8 cellular contexts compared by ENCODE assay signal in genomic region chr14:87805315-87805723, GRCh38.
DNase-seq lines count a peak whose midpoint lies in the region; ATAC-seq and TF ChIP-seq lines count a peak whose summit lies in the region.
"Had no signal": no experiment of that assay in that cellular context is flagged by ENCODE, and none has a peak within 500 bp of the region (broad histone marks: within the 10 kb centered on the region; RNA-seq: fewer than 3 reads in every experiment).

No MANE protein-coding gene starts in this region.

- H3K27ac Mint-ChIP-seq in activated CD8-positive, alpha-beta memory T cell treated with anti-CD3 and anti-CD28 coated beads, Interleukin-2, amount 10 ng/mL, durations not matched to agents 7 days and 5 days: no peak overlapping the region
- H3K27ac Mint-ChIP-seq: activated naive CD8-positive, alpha-beta T cell had no signal

- peaks cover 2% of the 10 kb centered on the region for H3K27me3 Mint-ChIP-seq in activated CD8-positive, alpha-beta memory T cell treated with anti-CD3 and anti-CD28 coated beads, Interleukin-2, amount 10 ng/mL, durations not matched to agents 7 days and 5 days

- no peaks in the 10 kb centered on the region for H3K9me3 ChIP-seq in prostate gland

- H3K4me3 ChIP-seq in foreskin fibroblast (ENCODE audit: low read depth in 1 of 2, low read length in 2 of 2) (no peak overlapping the region), prostate gland (no peak overlapping the region)

- intact Hi-C loops in prostate gland (cut with DNase I): no loop called here

- no peaks in the 10 kb centered on the region for H3K27me3 ChIP-seq in prostate gland (replicated peaks; ENCODE audit: insufficient read depth)

- ATAC-seq in GM21526 (IDR thresholded peaks at IDR 0.05; ENCODE audit: low FRiP score, unreplicated experiment): peak; percentile 96
- peak; percentile 47 for ATAC-seq in activated CD8-positive, alpha-beta memory T cell treated with anti-CD3 and anti-CD28 coated beads, Interleukin-2, amount 10 ng/mL, durations not matched to agents 7 days and 5 days

- no peaks in the 10 kb centered on the region for H3K36me3 Mint-ChIP-seq in activated CD8-positive, alpha-beta memory T cell treated with anti-CD3 and anti-CD28 coated beads, Interleukin-2, amount 10 ng/mL, durations not matched to agents 7 days and 5 days
- H3K36me3 Mint-ChIP-seq: activated naive CD8-positive, alpha-beta T cell had no signal

- CTCF ChIA-PET in activated CD8-positive, alpha-beta memory T cell treated with anti-CD3 and anti-CD28 coated beads, Interleukin-2, amount 10 ng/mL, durations not matched to agents 7 days and 5 days (lab: Charles Lee): interaction anchor here (0.9 to 1.8 kb wide), 11 partner anchors 9 to 428 kb away, joined by 3 to 10 read pairs (median 3); no protein-coding TSS in a partner anchor

- DNase-seq in ELR (ENCODE audit: low read depth) (peak; percentile 10), foreskin fibroblast (peak in 1 of 2 donors; percentile 39), prostate gland (ENCODE audit: low spot score) (no peak)
- DNase-seq in activated CD8-positive, alpha-beta memory T cell treated with anti-CD3 and anti-CD28 coated beads, Interleukin-2, amount 10 ng/mL, durations not matched to agents 7 days and 5 days: peak; percentile 61
- peak; percentile 70 for DNase-seq in stimulated activated CD4-positive, alpha-beta T cell treated with anti-CD3 and anti-CD28 coated beads, Interleukin-15, amount 100 ng/mL, for 24 hours

- no peaks in the 10 kb centered on the region for H3K4me1 ChIP-seq in prostate gland (replicated peaks)

- WGBS in prostate gland: 23% methylated on average over 4 of the region's 4 CpGs

- no peak overlapping the region for H3K27ac ChIP-seq in prostate gland

- no peaks in the 10 kb centered on the region for H3K4me1 Mint-ChIP-seq in activated CD8-positive, alpha-beta memory T cell treated with anti-CD3 and anti-CD28 coated beads, Interleukin-2, amount 10 ng/mL, durations not matched to agents 7 days and 5 days

- TF ChIP-seq POLR2A in prostate gland (IDR thresholded peaks at IDR 0.05): no peak

- no peaks in the 10 kb centered on the region for H3K9me3 Mint-ChIP-seq in activated CD8-positive, alpha-beta memory T cell treated with anti-CD3 and anti-CD28 coated beads, Interleukin-2, amount 10 ng/mL, durations not matched to agents 7 days and 5 days (ENCODE audit: low read depth)

- no peak overlapping the region for H3K4me3 Mint-ChIP-seq in activated CD8-positive, alpha-beta memory T cell treated with anti-CD3 and anti-CD28 coated beads, Interleukin-2, amount 10 ng/mL, durations not matched to agents 7 days and 5 days
- H3K4me3 Mint-ChIP-seq: activated naive CD8-positive, alpha-beta T cell had no signal

- TF ChIP-seq CTCF in LNCAP (IDR thresholded peaks at IDR 0.05): peak; percentile 64
- TF ChIP-seq CTCF in foreskin fibroblast (IDR thresholded peaks at IDR 0.05; ENCODE audit: low read depth, low read length): peak; percentile 67
- no peak for TF ChIP-seq CTCF in prostate gland (IDR thresholded peaks at IDR 0.05)

- no peaks in the 10 kb centered on the region for H3K36me3 ChIP-seq in prostate gland

Comparison
In these comparisons a context has a peak if more than half of its experiments do, and no peak if none do; other contexts are left out.
1. CTCF ChIP-seq: peak in LNCAP (single experiment) and foreskin fibroblast (single experiment); none in prostate gland (0 of 4).